27 cellular contexts compared by ENCODE assay signal in the genomic region with DNA sequence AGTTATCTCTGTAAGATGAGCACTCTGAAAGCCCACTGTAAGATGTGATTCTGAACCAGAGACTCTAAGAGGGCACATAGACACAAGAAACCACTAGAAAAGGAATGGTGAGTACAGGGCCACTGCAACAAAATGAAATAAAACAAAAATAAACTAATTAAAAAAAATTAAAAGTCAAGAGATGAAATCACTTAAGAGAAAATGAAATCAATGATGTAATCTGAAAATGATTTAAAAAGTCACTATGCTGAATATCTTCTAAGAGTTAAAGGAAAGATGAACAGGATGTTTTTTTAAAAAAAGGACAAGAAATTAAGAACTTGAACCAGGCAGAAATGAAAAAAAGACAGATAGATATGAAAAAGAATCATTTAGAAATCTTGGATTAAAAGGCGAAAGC.
"Had no signal": no experiment of that assay in that cellular context is flagged by ENCODE, and none has a peak within 500 bp of the region (broad histone marks: within the 10 kb centered on the region; RNA-seq: fewer than 3 reads in every experiment).

No MANE protein-coding gene starts in this region.

- DNase-seq: activated CD4-positive, CD25-positive, alpha-beta regulatory T cell treated with anti-CD3 and anti-CD28 coated beads, Interleukin-2, amount 50 U/mL, for 72 hours; activated CD8-positive, alpha-beta T cell treated with anti-CD3 and anti-CD28 coated beads for 36 hours; activated effector memory CD4-positive, alpha-beta T cell treated with Interleukin-2 at 50 U/mL for 16 hours; activated T-cell treated with anti-CD3 and anti-CD28 coated beads, Interleukin-2, amount 50 U/mL, for 24 hours; amygdala; cerebellar nuclear complex; endodermal cell; esophagus squamous epithelium; heart right ventricle; lower lobe of right lung; mesendoderm; mucosa of descending colon; retina; stimulated activated CD4-positive, alpha-beta T cell treated with anti-CD3 and anti-CD28 coated beads, Interleukin-2, amount 100 ng/mL, for 48 hours; stimulated activated CD8-positive, alpha-beta memory T cell treated with anti-CD3 and anti-CD28 coated beads, Interleukin-4, amount 100 ng/mL, for 48 hours; stimulated activated naive B cell treated with anti-CD40 and anti-IgM and Interleukin-4, amounts not matched to agents 10 μg/mL and 1 μg/mL and 100 μg/mL, for 72 hours; transverse colon; WERI-Rb-1 had no signal

- H3K36me3 Mint-ChIP-seq: activated naive CD4-positive, alpha-beta T cell treated with anti-CD3 and anti-CD28 coated beads, Interleukin-2, amount 50 U/mL, for 72 hours; stimulated activated naive B cell treated with anti-CD40 and anti-IgM and Interleukin-4, amounts not matched to agents 10 μg/mL and 1 μg/mL and 100 μg/mL, for 72 hours had no signal

- H3K9me3 Mint-ChIP-seq: activated CD4-positive, alpha-beta T cell treated with anti-CD3 and anti-CD28 coated beads, Interleukin-2, amount 10 ng/mL, durations not matched to agents 7 days and 5 days; activated CD8-positive, alpha-beta T cell treated with anti-CD3 and anti-CD28 coated beads for 36 hours; activated naive CD4-positive, alpha-beta T cell treated with anti-CD3 and anti-CD28 coated beads, Interleukin-2, amount 50 U/mL, for 72 hours; activated T-cell treated with anti-CD3 and anti-CD28 coated beads, Interleukin-2, amount 50 U/mL, for 24 hours; stimulated activated naive B cell treated with anti-CD40 and anti-IgM and Interleukin-4, amounts not matched to agents 10 μg/mL and 1 μg/mL and 100 μg/mL, for 72 hours; T-helper 2 cell treated with Interferon-gamma antibody and Interleukin-4, amounts not matched to agents 5 μg/mL and 100 μg/mL, for 36 hours had no signal

- ATAC-seq: activated naive CD4-positive, alpha-beta T cell treated with anti-CD3 and anti-CD28 coated beads, Interleukin-2, amount 50 U/mL, for 72 hours; heart right ventricle; left lobe of liver; lower lobe of right lung; mucosa of descending colon; stimulated activated naive B cell treated with anti-CD40 and anti-IgM and Interleukin-4, amounts not matched to agents 10 μg/mL and 1 μg/mL and 100 μg/mL, for 72 hours had no signal

- H3K4me3 Mint-ChIP-seq: activated CD4-positive, alpha-beta T cell treated with anti-CD3 and anti-CD28 coated beads, Interleukin-2, amount 10 ng/mL, durations not matched to agents 7 days and 5 days; activated CD8-positive, alpha-beta T cell treated with anti-CD3 and anti-CD28 coated beads for 36 hours; activated T-cell treated with anti-CD3 and anti-CD28 coated beads, Interleukin-2, amount 50 U/mL, for 24 hours; endodermal cell; stimulated activated naive B cell treated with anti-CD40 and anti-IgM and Interleukin-4, amounts not matched to agents 10 μg/mL and 1 μg/mL and 100 μg/mL, for 72 hours had no signal

- H3K9me3 ChIP-seq: esophagus squamous epithelium, lower lobe of right lung, mucosa of descending colon, transverse colon had no signal

- H3K4me1 Mint-ChIP-seq: stimulated activated naive B cell treated with anti-CD40 and anti-IgM and Interleukin-4, amounts not matched to agents 10 μg/mL and 1 μg/mL and 100 μg/mL, for 72 hours had no signal

- H3K27me3 Mint-ChIP-seq: activated CD8-positive, alpha-beta T cell treated with anti-CD3 and anti-CD28 coated beads for 36 hours; activated T-cell treated with anti-CD3 and anti-CD28 coated beads, Interleukin-2, amount 50 U/mL, for 24 hours had no signal

- H3K4me1 ChIP-seq: esophagus squamous epithelium, lower lobe of right lung had no signal

- H3K36me3 ChIP-seq: esophagus squamous epithelium, heart right ventricle, lower lobe of right lung, transverse colon, WERI-Rb-1 had no signal

- H3K27ac Mint-ChIP-seq: endodermal cell; progenitor cell of endocrine pancreas; stimulated activated naive B cell treated with anti-CD40 and anti-IgM and Interleukin-4, amounts not matched to agents 10 μg/mL and 1 μg/mL and 100 μg/mL, for 72 hours; T-helper 2 cell treated with Interferon-gamma antibody and Interleukin-4, amounts not matched to agents 5 μg/mL and 100 μg/mL, for 36 hours had no signal

- H3K27me3 ChIP-seq: esophagus squamous epithelium, transverse colon had no signal

- H3K4me3 ChIP-seq: coronary artery, esophagus squamous epithelium, heart right ventricle, lower lobe of right lung, mucosa of descending colon, transverse colon had no signal

- FAIRE-seq: bronchial epithelial cell, TTC549, urothelium cell line had no signal

- H3K27ac ChIP-seq: coronary artery, esophagus squamous epithelium, heart right ventricle, lower lobe of right lung, transverse colon, WERI-Rb-1 had no signal
